ENCODE assay signal across 27 cellular contexts in genomic region chr17:32953062-32953461, GRCh38. TPM values are rescaled to one million over a fixed set of nuclear protein-coding genes. Genes with fewer than 3 reads are reported as not detected.
"Had no signal": no experiment of that assay in that cellular context is flagged by ENCODE, and none has a peak within 500 bp of the region (broad histone marks: within the 10 kb centered on the region; RNA-seq: fewer than 3 reads in every experiment).

No MANE protein-coding gene starts in this region.

- FAIRE-seq: HTR-8/SVneo had no signal

- ATAC-seq: Panc1, PC-3, Right ventricle myocardium inferior, SK-N-SH treated with all-trans-retinoic acid at 6 μM for 48 hours had no signal

- H3K4me1 ChIP-seq: SJCRH30 had no signal

- H3K9me3 ChIP-seq: SJCRH30 had no signal

- H3K27ac ChIP-seq: HL-60, SJCRH30 had no signal

- H3K9me3 Mint-ChIP-seq: IgD-negative memory B cell had no signal

- H3K36me3 Mint-ChIP-seq: IgD-negative memory B cell had no signal

- H3K36me3 ChIP-seq: SJCRH30 had no signal

- H3K4me3 ChIP-seq: SJCRH30 had no signal

- DNase-seq: KBM-7, MV-4-11, NCI-H1048, NCI-H1105, NCI-H1417, NCI-H1436 treated with DMSO at 0.1 percent for 48 hours, NCI-H1694 treated with DMSO at 0.1 percent for 48 hours, NCI-H1930, NCI-H2081, NCI-H2107, NCI-H2171, NCI-H226, NCI-H446 treated with DMSO at 0.1 percent for 48 hours, NCI-H510A treated with DMSO at 0.1 percent for 48 hours, NCI-H526, PC-3, SHP77 treated with DMSO at 0.1 percent for 48 hours, SJCRH30 had no signal

- H3K4me3 Mint-ChIP-seq: IgD-negative memory B cell had no signal

- H3K27ac Mint-ChIP-seq: IgD-negative memory B cell had no signal

RNA-seq across cellular contexts. Expression of gene TMEM98, which starts 25.1 kb away (rescaled TPM):
- total RNA-seq: OCI-LY7 had no signal
- polyA plus RNA-seq: IgD-negative memory B cell had no signal

RNA-seq across cellular contexts. Expression of gene SPACA3, which starts 38.6 kb away (rescaled TPM):
- total RNA-seq: MCF 10A, OCI-LY7, PC-3, Right ventricle myocardium inferior, RPMI7951, SJCRH30 had no signal
